ENCODE assay signal across 2 cellular contexts in the genomic region with DNA sequence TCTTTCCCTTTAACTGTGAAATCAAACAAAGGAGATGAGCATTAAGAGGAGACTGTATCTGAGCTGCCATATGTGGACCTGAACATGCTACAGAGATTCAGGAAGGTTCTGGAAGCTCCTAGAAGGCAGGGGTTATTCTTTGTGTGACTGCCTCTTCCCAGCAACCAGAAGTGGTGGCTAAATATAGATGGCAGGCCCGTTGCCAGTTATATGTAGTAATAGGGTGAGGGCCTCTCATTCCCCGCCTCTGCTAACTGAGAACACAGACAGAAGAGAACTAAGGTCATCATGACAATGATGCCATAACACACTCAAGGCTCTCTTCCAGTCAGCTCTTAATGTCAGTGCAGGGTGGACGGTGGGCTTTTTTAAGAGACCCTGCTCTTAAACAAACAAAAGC.
A peak's percentile ranks its signal among the peaks of the same experiment; 100 is the strongest.
TF ChIP-seq lines count a peak whose summit lies in the region.

No MANE protein-coding gene starts in this region.

TF ChIP-seq in IMR-90, 13 proteins besides CTCF, POLR2A, EP300 and RAD21:
- TF ChIP-seq CEBPB (IDR thresholded peaks at IDR 0.05; ENCODE audit: low read depth, low read length), result 0 out of 2 replicates have a peak, but pooled peaks have one; percentile 13
- TF ChIP-seq NFE2L2 (IDR thresholded peaks at IDR 0.05; ENCODE audit: low read depth, low read length), result no peak
TF ChIP-seq in IMR-90: peak in this region for 1.

TF ChIP-seq in HepG2, 621 proteins besides CTCF, POLR2A, EP300 and RAD21:
- TF ChIP-seq SP5 (CRISPR knock-in tag; IDR thresholded peaks at IDR 0.05; ENCODE audit: borderline replicate concordance, low read depth) (no peak), GABPB1 (CRISPR knock-in tag; IDR thresholded peaks at IDR 0.05) (no peak), ZNF768 (CRISPR knock-in tag; IDR thresholded peaks at IDR 0.05) (no peak), ZNF484 (CRISPR knock-in tag; IDR thresholded peaks at IDR 0.05; ENCODE audit: borderline replicate concordance, low read depth) (no peak), AGO2 (optimal IDR thresholded peaks at IDR 0.05; ENCODE audit: low read depth, low read length) (no peak)
TF ChIP-seq in HepG2: peak in this region for 0.
